In genomic region chr10:73263948-73264347, GRCh38 we compare ENCODE assay signal across 8 cellular contexts. TPM values are rescaled to one million over a fixed set of nuclear protein-coding genes. Genes with fewer than 3 reads are reported as not detected.
DNase-seq lines count a peak whose midpoint lies in the region; ATAC-seq, FAIRE-seq and TF ChIP-seq lines count a peak whose summit lies in the region.

No MANE protein-coding gene starts in this region.

- FAIRE-seq in kidney (lab: Jason Lieb, UNC), result no peak

- no peaks in the 10 kb centered on the region for H3K27me3 Mint-ChIP-seq in H9 (ENCODE audit: low read depth)
- H3K27me3 Mint-ChIP-seq in T-helper 17 cell, result no peaks in the 10 kb centered on the region

- no peak overlapping the region for H2BK12ac ChIP-seq in H9 (ENCODE audit: insufficient read length, low read depth, low read length)

- peaks cover 10 to 16% of the 10 kb centered on the region in 2 experiments for H3K9me3 Mint-ChIP-seq in H9

- no peak overlapping the region for H4K5ac ChIP-seq in H9 (ENCODE audit: insufficient read length, low read depth, low read length)

- H3K4me3 Mint-ChIP-seq in H9, result no peak overlapping the region
- H3K4me3 Mint-ChIP-seq in T-helper 17 cell, result no peak overlapping the region

- no peak for TF ChIP-seq EP300 in sigmoid colon (IDR thresholded peaks at IDR 0.05)

- peak; percentile 66 for TF ChIP-seq CTCF in H9 (conservative IDR thresholded peaks at IDR 0.05)
- peak; percentile 21 for TF ChIP-seq CTCF in kidney (IDR thresholded peaks at IDR 0.05; ENCODE audit: borderline replicate concordance, extremely low read depth, insufficient read depth)
- no peak for TF ChIP-seq CTCF in sigmoid colon (IDR thresholded peaks at IDR 0.05)

- H3K4me1 ChIP-seq in H9 (ENCODE audit: insufficient read depth, low read length) (no peaks in the 10 kb centered on the region), kidney (ENCODE audit: control insufficient read depth in 1 of 2, insufficient read depth in 1 of 2, low read depth in 1 of 2, low read length in 2 of 2) (no peaks in the 10 kb centered on the region), sigmoid colon (no peaks in the 10 kb centered on the region)

- intact Hi-C loops in kidney (cut with DNase I), result no loop called here
- intact Hi-C loops in sigmoid colon (cut with DNase I), result no loop called here

- no peaks in the 10 kb centered on the region for H3K36me3 ChIP-seq in kidney (ENCODE audit: control insufficient read depth in 1 of 2, insufficient read depth in 2 of 2, low read length in 2 of 2)
- no peaks in the 10 kb centered on the region for H3K36me3 ChIP-seq in sigmoid colon

- H3K27ac ChIP-seq in H9 (ENCODE audit: insufficient read length, low read depth, low read length), result no peak overlapping the region
- no peak overlapping the region for H3K27ac ChIP-seq in kidney (ENCODE audit: low read depth in 2 of 2, low read length in 2 of 2)
- H3K27ac ChIP-seq in sigmoid colon, result no peak overlapping the region

- H4K20me1 ChIP-seq in H9 (ENCODE audit: control insufficient read depth, insufficient read depth, insufficient read length), result no peaks in the 10 kb centered on the region

- no peaks in the 10 kb centered on the region for H3K23me2 ChIP-seq in H9 (ENCODE audit: insufficient read length, low read depth, low read length, poor library complexity, severe bottlenecking)

- no peak for ATAC-seq in T-helper 17 cell
- ATAC-seq in HG02678 (IDR thresholded peaks at IDR 0.05; ENCODE audit: unreplicated experiment), result no peak

- no peaks in the 10 kb centered on the region for H3K27me3 ChIP-seq in H9 (ENCODE audit: insufficient read depth, low read length)
- H3K27me3 ChIP-seq in sigmoid colon, result no peaks in the 10 kb centered on the region

- no peak overlapping the region for H3K18ac ChIP-seq in H9 (ENCODE audit: insufficient read length, low read depth, low read length)

- H3K36me3 Mint-ChIP-seq in H9 (ENCODE audit: insufficient read depth in 1 of 3, low read depth in 3 of 3) (peaks cover 4% of the 10 kb centered on the region in 3 experiments; a peak in 6 of 7 replicates), T-helper 17 cell (ENCODE audit: low read depth) (no peaks in the 10 kb centered on the region)

- no peak overlapping the region for H2AFZ ChIP-seq in H9 (ENCODE audit: low read length)

- DNase-seq in AG20443 (ENCODE audit: low spot score) (peak; percentile 28), H9 (no peak), T-helper 17 cell (no peak), kidney (no peak), sigmoid colon (no peak), activated gamma-delta T cell (lab: John Stamatoyannopoulos, UW) (no peak)
- DNase-seq in activated CD4-positive, alpha-beta T cell treated with anti-CD3 and anti-CD28 coated beads, Interleukin-2, amount 50 U/mL, for 48 hours, result no peak

- H2AK5ac ChIP-seq in H9 (ENCODE audit: insufficient read length, low read length), result no peak overlapping the region

- no peak overlapping the region for H4K8ac ChIP-seq in H9 (replicated peaks; ENCODE audit: insufficient read length, low read depth, low read length)

- H3K9me3 ChIP-seq in H9 (ENCODE audit: control insufficient read depth, low read depth, low read length) (no peaks in the 10 kb centered on the region), T-helper 17 cell (ENCODE audit: control insufficient read depth, low read length, poor library complexity, severe bottlenecking) (no peaks in the 10 kb centered on the region), kidney (ENCODE audit: control insufficient read depth in 1 of 2, low read length in 2 of 2) (peaks cover 0 to 2% of the 10 kb centered on the region in 2 donors), sigmoid colon (no peaks in the 10 kb centered on the region)

- H3K27ac Mint-ChIP-seq in H9 (no peak overlapping the region), T-helper 17 cell (peak overlapping the region; percentile 47)

- no peak overlapping the region for H2BK15ac ChIP-seq in H9 (ENCODE audit: low read depth, low read length)

- no peaks in the 10 kb centered on the region for H3K4me1 Mint-ChIP-seq in H9
- H3K4me1 Mint-ChIP-seq in T-helper 17 cell, result peaks cover 4% of the 10 kb centered on the region

- no peak overlapping the region for H3K4ac ChIP-seq in H9 (ENCODE audit: low read depth, low read length)

- H2BK120ac ChIP-seq in H9 (ENCODE audit: low read depth, low read length, poor library complexity, severe bottlenecking), result no peak overlapping the region

- no peak overlapping the region for H3T11ph ChIP-seq in H9 (ENCODE audit: low read length)

- no peak overlapping the region for H3K4me3 ChIP-seq in kidney (ENCODE audit: low read length in 2 of 2)
- no peak overlapping the region for H3K4me3 ChIP-seq in sigmoid colon

- no peak for TF ChIP-seq POLR2A in sigmoid colon (IDR thresholded peaks at IDR 0.05)

- no peak overlapping the region for H3K56ac ChIP-seq in H9 (ENCODE audit: insufficient read length, low read depth, low read length)

- H3K9ac ChIP-seq in H9 (ENCODE audit: extremely low read depth, insufficient read length, low read length), result no peak overlapping the region
- no peak overlapping the region for H3K9ac ChIP-seq in kidney (ENCODE audit: low read length in 2 of 2)

- H3K14ac ChIP-seq in H9 (ENCODE audit: insufficient read depth, low read length), result no peak overlapping the region

- H3K23ac ChIP-seq in H9 (ENCODE audit: insufficient read length, low read depth, low read length), result no peak overlapping the region

- H2BK20ac ChIP-seq in H9 (ENCODE audit: low read depth, low read length, poor library complexity, severe bottlenecking), result no peak overlapping the region

- no peak overlapping the region for H4K91ac ChIP-seq in H9 (ENCODE audit: insufficient read length, low read depth, low read length)

- no peak overlapping the region for H2BK5ac ChIP-seq in H9 (ENCODE audit: insufficient read length, low read length)

- H3K79me1 ChIP-seq in H9 (ENCODE audit: insufficient read depth, low read depth, low read length, poor library complexity, severe bottlenecking), result no peaks in the 10 kb centered on the region

- H3K4me2 ChIP-seq in H9 (ENCODE audit: insufficient read depth, insufficient read length, low read length), result no peak overlapping the region

- H3K79me2 ChIP-seq in H9 (ENCODE audit: insufficient read depth, low read length), result no peaks in the 10 kb centered on the region

RNA-seq across cellular contexts. Expression of gene MRPS16, which starts 11.5 kb away (rescaled TPM):
- total RNA-seq in H9 (2021) (122 and 128 TPM in 2 replicates), T-helper 17 cell (10 to 100 TPM; 32.0 to 34.4 TPM), kidney (82.9 TPM), sigmoid colon (10 to 100 TPM; 29.2 to 40.0 (median 33.8) TPM)
- polyA plus RNA-seq in kidney (ENCODE audit: insufficient read depth, low read depth, low replicate concordance) (160 TPM), sigmoid colon (100 to 1,000 TPM in 1 of 3 donors, 10 to 100 TPM in 2; 75.1 to 101 (median 82.7) TPM)

RNA-seq across cellular contexts. Expression of gene DNAJC9, which starts 16.9 kb away (rescaled TPM):
- total RNA-seq in H9 (2021), result 45.7 and 47.7 TPM in 2 replicates
- total RNA-seq in T-helper 17 cell, result 10 to 100 TPM; 16.2 to 21.4 TPM
- 13.9 TPM for total RNA-seq in kidney
- 9.2 TPM for polyA plus RNA-seq in kidney (ENCODE audit: insufficient read depth, low read depth, low replicate concordance)
- total RNA-seq in sigmoid colon, result 10 to 100 TPM; 10.2 to 14.3 (median 13.7) TPM
- polyA plus RNA-seq in sigmoid colon, result 10 to 100 TPM in 2 of 3 donors, 1 to 10 TPM in 1; 7.8 to 22.1 (median 12.5) TPM

Comparison
In these comparisons a context has a peak if more than half of its experiments do, and no peak if none do; other contexts are left out.
1. CTCF ChIP-seq: peak in H9 (single experiment) and kidney (single experiment); none in sigmoid colon (0 of 4).